In the genomic region with DNA sequence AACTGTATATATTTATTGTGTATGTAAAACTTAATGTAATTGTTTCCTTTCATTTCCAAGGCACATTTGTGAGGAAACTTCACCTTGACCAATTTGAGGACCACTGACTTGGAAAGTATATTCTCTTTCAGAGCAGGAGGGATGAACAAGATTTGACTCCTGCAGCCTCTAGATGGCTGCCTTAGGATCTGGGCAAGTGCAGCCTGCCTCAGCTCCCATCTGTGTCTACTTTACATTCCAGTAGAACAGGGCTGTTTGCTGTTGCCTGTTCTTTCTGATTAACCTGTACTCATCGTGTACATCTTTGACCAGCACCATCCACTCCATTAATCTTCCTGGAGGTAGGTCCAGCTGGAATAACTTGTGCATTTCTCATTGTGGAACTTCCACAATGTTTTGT, we compare ENCODE assay signal across 1 cellular context.
TF ChIP-seq lines count a peak whose summit lies in the region.

No MANE protein-coding gene starts in this region.

TF ChIP-seq in WTC11, 78 proteins besides CTCF, POLR2A, EP300 and RAD21 (continued from another document):
- TF ChIP-seq, protein P1, sequence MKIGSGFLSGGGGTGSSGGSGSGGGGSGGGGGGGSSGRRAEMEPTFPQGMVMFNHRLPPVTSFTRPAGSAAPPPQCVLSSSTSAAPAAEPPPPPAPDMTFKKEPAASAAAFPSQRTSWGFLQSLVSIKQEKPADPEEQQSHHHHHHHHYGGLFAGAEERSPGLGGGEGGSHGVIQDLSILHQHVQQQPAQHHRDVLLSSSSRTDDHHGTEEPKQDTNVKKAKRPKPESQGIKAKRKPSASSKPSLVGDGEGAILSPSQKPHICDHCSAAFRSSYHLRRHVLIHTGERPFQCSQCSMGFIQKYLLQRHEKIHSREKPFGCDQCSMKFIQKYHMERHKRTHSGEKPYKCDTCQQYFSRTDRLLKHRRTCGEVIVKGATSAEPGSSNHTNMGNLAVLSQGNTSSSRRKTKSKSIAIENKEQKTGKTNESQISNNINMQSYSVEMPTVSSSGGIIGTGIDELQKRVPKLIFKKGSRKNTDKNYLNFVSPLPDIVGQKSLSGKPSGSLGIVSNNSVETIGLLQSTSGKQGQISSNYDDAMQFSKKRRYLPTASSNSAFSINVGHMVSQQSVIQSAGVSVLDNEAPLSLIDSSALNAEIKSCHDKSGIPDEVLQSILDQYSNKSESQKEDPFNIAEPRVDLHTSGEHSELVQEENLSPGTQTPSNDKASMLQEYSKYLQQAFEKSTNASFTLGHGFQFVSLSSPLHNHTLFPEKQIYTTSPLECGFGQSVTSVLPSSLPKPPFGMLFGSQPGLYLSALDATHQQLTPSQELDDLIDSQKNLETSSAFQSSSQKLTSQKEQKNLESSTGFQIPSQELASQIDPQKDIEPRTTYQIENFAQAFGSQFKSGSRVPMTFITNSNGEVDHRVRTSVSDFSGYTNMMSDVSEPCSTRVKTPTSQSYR (CRISPR knock-in tag; IDR thresholded peaks at IDR 0.05), result no peak
- TF ChIP-seq ZNF219 (CRISPR knock-in tag; IDR thresholded peaks at IDR 0.05; ENCODE audit: borderline replicate concordance) (no peak), ZNF671 (CRISPR knock-in tag; IDR thresholded peaks at IDR 0.05) (no peak), NFYB (CRISPR knock-in tag; conservative IDR thresholded peaks at IDR 0.05; ENCODE audit: low read depth) (no peak)
